1 cellular context compared by ENCODE assay signal in the genomic region with DNA sequence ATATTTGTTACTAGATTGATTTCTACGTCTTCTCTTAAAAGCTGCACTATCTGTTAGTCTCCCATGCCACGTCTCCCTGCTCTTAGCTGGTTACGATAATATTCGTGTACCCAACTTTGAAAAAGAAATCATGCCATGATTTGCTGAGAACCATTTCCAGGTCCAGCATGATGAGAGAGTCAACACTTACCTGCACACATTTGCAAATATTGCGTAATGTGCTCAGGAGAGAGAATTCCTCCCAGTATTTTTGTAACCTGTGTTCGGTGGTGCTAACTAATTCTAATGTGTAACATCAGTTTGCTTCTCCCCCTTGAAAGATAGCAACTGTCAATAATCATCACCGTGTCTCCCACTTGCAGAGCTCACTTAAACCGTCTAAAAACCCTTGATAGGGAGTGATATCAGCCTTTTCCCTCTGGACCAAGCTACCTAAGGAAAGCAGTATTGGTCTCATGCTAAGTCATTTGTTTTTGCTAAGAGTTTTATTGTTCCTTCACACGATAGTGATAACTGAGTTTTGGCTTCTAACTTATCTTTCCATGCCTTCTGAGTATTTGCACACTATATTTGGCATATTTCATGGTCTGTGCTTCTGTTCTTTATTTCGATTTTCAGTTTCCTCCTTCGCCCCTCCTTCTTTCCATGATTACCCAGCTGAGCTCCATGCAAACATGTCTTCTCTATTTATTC.
A peak's percentile ranks its signal among the peaks of the same experiment; 100 is the strongest.
TF ChIP-seq lines count a peak whose summit lies in the region.

No MANE protein-coding gene starts in this region.

TF ChIP-seq in HepG2, 621 proteins besides CTCF, POLR2A, EP300 and RAD21 (continued from another document and continues in another):
- TF ChIP-seq ZNF687 (CRISPR knock-in tag; IDR thresholded peaks at IDR 0.05) (no peak), MBNL3 (CRISPR knock-in tag; conservative IDR thresholded peaks at IDR 0.05) (no peak), ZNF232 (CRISPR knock-in tag; IDR thresholded peaks at IDR 0.05; ENCODE audit: borderline replicate concordance) (no peak), ZFY (CRISPR knock-in tag; IDR thresholded peaks at IDR 0.05) (no peak), ERF (CRISPR knock-in tag; IDR thresholded peaks at IDR 0.05) (no peak), BRCA1 (CRISPR knock-in tag; IDR thresholded peaks at IDR 0.05) (no peak), ELF1 (CRISPR knock-in tag; IDR thresholded peaks at IDR 0.05) (no peak), SAP130 (CRISPR knock-in tag; IDR thresholded peaks at IDR 0.05; ENCODE audit: low read depth) (peak; percentile 34; the same call in 1 of the 2 replicates), ZNF841 (CRISPR knock-in tag; IDR thresholded peaks at IDR 0.05; ENCODE audit: borderline replicate concordance) (no peak), SP1 (IDR thresholded peaks at IDR 0.05) (no peak), SP1 (CRISPR knock-in tag; IDR thresholded peaks at IDR 0.05) (no peak), XRCC5 (optimal IDR thresholded peaks at IDR 0.05; ENCODE audit: low read length) (no peak), ZNF224 (CRISPR knock-in tag; IDR thresholded peaks at IDR 0.05) (no peak), ZNF30 (CRISPR knock-in tag; IDR thresholded peaks at IDR 0.05) (no peak), HNRNPUL1 (IDR thresholded peaks at IDR 0.05; ENCODE audit: low read depth, low read length) (no peak), ZNF644 (CRISPR knock-in tag; IDR thresholded peaks at IDR 0.05; ENCODE audit: low read depth) (0 out of 2 replicates have a peak, but pooled peaks have one; percentile 45), ZNF501 (CRISPR knock-in tag; IDR thresholded peaks at IDR 0.05) (no peak), SRY (CRISPR knock-in tag; IDR thresholded peaks at IDR 0.05) (no peak), CEBPG (CRISPR knock-in tag; IDR thresholded peaks at IDR 0.05) (peak; percentile 99), TRAFD1 (CRISPR knock-in tag; IDR thresholded peaks at IDR 0.05; ENCODE audit: borderline replicate concordance) (no peak), ZNF674 (CRISPR knock-in tag; IDR thresholded peaks at IDR 0.05; ENCODE audit: low read depth) (no peak), SSRP1 (CRISPR knock-in tag; IDR thresholded peaks at IDR 0.05) (no peak), ARHGAP35 (CRISPR knock-in tag; IDR thresholded peaks at IDR 0.05; ENCODE audit: borderline replicate concordance) (no peak), ZNF563 (CRISPR knock-in tag; IDR thresholded peaks at IDR 0.05) (no peak), TBX2 (CRISPR knock-in tag; IDR thresholded peaks at IDR 0.05; ENCODE audit: borderline replicate concordance) (peak; percentile 69; the same call in 1 of the 2 replicates), ZIK1 (CRISPR knock-in tag; IDR thresholded peaks at IDR 0.05; ENCODE audit: borderline replicate concordance, low read depth) (no peak), FOSL2 (CRISPR knock-in tag; IDR thresholded peaks at IDR 0.05) (0 out of 2 replicates have a peak, but pooled peaks have one; percentile 21), MIER2 (CRISPR knock-in tag; IDR thresholded peaks at IDR 0.05) (0 out of 2 replicates have a peak, but pooled peaks have one; percentile 22), ZNF589 (CRISPR knock-in tag; conservative IDR thresholded peaks at IDR 0.05) (no peak), TCF7 (IDR thresholded peaks at IDR 0.05; ENCODE audit: low read depth) (no peak), CEBPZ (IDR thresholded peaks at IDR 0.05; ENCODE audit: low read length) (no peak)
- TF ChIP-seq, protein P1, sequence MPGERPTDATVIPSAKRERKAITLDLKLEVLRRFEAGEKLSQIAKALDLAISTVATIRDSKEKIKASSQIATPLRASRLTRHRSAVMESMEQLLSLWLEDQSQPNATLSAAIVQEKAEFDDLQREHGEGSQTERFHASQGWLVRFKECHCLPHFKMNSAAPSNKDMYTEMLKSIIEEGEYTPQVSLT (CRISPR knock-in tag; IDR thresholded peaks at IDR 0.05; ENCODE audit: borderline replicate concordance, low read depth) = no peak
- TF ChIP-seq, protein P2, sequence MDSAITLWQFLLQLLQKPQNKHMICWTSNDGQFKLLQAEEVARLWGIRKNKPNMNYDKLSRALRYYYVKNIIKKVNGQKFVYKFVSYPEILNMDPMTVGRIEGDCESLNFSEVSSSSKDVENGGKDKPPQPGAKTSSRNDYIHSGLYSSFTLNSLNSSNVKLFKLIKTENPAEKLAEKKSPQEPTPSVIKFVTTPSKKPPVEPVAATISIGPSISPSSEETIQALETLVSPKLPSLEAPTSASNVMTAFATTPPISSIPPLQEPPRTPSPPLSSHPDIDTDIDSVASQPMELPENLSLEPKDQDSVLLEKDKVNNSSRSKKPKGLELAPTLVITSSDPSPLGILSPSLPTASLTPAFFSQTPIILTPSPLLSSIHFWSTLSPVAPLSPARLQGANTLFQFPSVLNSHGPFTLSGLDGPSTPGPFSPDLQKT (CRISPR knock-in tag; IDR thresholded peaks at IDR 0.05; ENCODE audit: borderline replicate concordance) = no peak
- TF ChIP-seq, protein P3, sequence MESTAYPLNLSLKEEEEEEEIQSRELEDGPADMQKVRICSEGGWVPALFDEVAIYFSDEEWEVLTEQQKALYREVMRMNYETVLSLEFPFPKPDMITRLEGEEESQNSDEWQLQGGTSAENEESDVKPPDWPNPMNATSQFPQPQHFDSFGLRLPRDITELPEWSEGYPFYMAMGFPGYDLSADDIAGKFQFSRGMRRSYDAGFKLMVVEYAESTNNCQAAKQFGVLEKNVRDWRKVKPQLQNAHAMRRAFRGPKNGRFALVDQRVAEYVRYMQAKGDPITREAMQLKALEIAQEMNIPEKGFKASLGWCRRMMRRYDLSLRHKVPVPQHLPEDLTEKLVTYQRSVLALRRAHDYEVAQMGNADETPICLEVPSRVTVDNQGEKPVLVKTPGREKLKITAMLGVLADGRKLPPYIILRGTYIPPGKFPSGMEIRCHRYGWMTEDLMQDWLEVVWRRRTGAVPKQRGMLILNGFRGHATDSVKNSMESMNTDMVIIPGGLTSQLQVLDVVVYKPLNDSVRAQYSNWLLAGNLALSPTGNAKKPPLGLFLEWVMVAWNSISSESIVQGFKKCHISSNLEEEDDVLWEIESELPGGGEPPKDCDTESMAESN (CRISPR knock-in tag; conservative IDR thresholded peaks at IDR 0.05) = no peak
- TF ChIP-seq, protein P4, sequence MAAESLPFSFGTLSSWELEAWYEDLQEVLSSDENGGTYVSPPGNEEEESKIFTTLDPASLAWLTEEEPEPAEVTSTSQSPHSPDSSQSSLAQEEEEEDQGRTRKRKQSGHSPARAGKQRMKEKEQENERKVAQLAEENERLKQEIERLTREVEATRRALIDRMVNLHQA (CRISPR knock-in tag; IDR thresholded peaks at IDR 0.05) = no peak
- TF ChIP-seq, protein P5, sequence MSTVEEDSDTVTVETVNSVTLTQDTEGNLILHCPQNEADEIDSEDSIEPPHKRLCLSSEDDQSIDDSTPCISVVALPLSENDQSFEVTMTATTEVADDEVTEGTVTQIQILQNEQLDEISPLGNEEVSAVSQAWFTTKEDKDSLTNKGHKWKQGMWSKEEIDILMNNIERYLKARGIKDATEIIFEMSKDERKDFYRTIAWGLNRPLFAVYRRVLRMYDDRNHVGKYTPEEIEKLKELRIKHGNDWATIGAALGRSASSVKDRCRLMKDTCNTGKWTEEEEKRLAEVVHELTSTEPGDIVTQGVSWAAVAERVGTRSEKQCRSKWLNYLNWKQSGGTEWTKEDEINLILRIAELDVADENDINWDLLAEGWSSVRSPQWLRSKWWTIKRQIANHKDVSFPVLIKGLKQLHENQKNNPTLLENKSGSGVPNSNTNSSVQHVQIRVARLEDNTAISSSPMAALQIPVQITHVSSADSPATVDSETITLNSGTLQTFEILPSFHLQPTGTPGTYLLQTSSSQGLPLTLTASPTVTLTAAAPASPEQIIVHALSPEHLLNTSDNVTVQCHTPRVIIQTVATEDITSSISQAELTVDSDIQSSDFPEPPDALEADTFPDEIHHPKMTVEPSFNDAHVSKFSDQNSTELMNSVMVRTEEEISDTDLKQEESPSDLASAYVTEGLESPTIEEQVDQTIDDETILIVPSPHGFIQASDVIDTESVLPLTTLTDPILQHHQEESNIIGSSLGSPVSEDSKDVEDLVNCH (CRISPR knock-in tag; IDR thresholded peaks at IDR 0.05) = no peak
- TF ChIP-seq, protein P6, sequence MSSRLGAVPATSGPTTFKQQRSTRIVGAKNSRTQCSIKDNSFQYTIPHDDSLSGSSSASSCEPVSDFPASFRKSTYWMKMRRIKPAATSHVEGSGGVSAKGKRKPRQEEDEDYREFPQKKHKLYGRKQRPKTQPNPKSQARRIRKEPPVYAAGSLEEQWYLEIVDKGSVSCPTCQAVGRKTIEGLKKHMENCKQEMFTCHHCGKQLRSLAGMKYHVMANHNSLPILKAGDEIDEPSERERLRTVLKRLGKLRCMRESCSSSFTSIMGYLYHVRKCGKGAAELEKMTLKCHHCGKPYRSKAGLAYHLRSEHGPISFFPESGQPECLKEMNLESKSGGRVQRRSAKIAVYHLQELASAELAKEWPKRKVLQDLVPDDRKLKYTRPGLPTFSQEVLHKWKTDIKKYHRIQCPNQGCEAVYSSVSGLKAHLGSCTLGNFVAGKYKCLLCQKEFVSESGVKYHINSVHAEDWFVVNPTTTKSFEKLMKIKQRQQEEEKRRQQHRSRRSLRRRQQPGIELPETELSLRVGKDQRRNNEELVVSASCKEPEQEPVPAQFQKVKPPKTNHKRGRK (CRISPR knock-in tag; IDR thresholded peaks at IDR 0.05) = no peak
